ENCODE assay signal across 6 cellular contexts in genomic region chr16:30924797-30925645, GRCh38. TPM values are rescaled to one million over a fixed set of nuclear protein-coding genes. Genes with fewer than 3 reads are reported as not detected.
A peak's percentile ranks its signal among the peaks of the same experiment; 100 is the strongest.
DNase-seq lines count a peak whose midpoint lies in the region; ATAC-seq, FAIRE-seq and TF ChIP-seq lines count a peak whose summit lies in the region.

No MANE protein-coding gene starts in this region.

- H3K9me3 Mint-ChIP-seq in IgD-negative memory B cell = peaks cover 0 to 1% (median 0%) of the 10 kb centered on the region in 3 donors

- intact Hi-C loops in psoas muscle (cut with DNase I) = no loop called here

- TF ChIP-seq CTCF in bronchial epithelial cell (IDR thresholded peaks at IDR 0.05; ENCODE audit: insufficient read depth, low read length, severe bottlenecking) (no peak), psoas muscle (IDR thresholded peaks at IDR 0.05) (no peak)

- H3K9me3 ChIP-seq in psoas muscle = no peaks in the 10 kb centered on the region

- H3K4me3 ChIP-seq in bronchial epithelial cell (ENCODE audit: low read depth, low read length) (peak overlapping the region; percentile 55), psoas muscle (peak overlapping the region; percentile 81)

- H3K36me3 Mint-ChIP-seq in IgD-negative memory B cell = no peaks in the 10 kb centered on the region

- no peak overlapping the region for H3K27ac ChIP-seq in psoas muscle

- H3K27me3 ChIP-seq in bronchial epithelial cell (ENCODE audit: control insufficient read depth, insufficient read depth, low read length) = no peaks in the 10 kb centered on the region
- H3K27me3 ChIP-seq in psoas muscle (ENCODE audit: insufficient read depth in 3 of 3, low read length in 2 of 3) = no peaks in the 10 kb centered on the region

- peaks cover 0 to 10% (median 7%) of the 10 kb centered on the region in 3 donors for H3K4me1 Mint-ChIP-seq in IgD-negative memory B cell

- FAIRE-seq in bronchial epithelial cell (lab: Jason Lieb, UNC) = no peak

- WGBS in psoas muscle, 3 donors = 67 to 73% (median 68%) methylated on average over 12 of the region's 12 CpGs

- H3K4me1 ChIP-seq in psoas muscle = peaks cover 7% of the 10 kb centered on the region

- H3K36me3 ChIP-seq in bronchial epithelial cell (ENCODE audit: control insufficient read depth, insufficient read depth, low read length) (peaks cover 10% of the 10 kb centered on the region), psoas muscle (ENCODE audit: insufficient read depth in 1 of 2, low read depth in 1 of 2) (peaks cover 1 to 4% of the 10 kb centered on the region in 2 donors)

- no peak overlapping the region for H3K27ac Mint-ChIP-seq in IgD-negative memory B cell

- no peak for DNase-seq in bronchial epithelial cell (ENCODE audit: low read depth)
- no peak for DNase-seq in psoas muscle
- DNase-seq in mucosa of gallbladder (ENCODE audit: low spot score) = no peak
- DNase-seq in NCI-H446 (lab: John Stamatoyannopoulos, UW) = no peak
- DNase-seq in effector CD4-positive, alpha-beta T cell = no peak

- no peak for ATAC-seq in psoas muscle

- peak overlapping the region; percentile 64 to 85 (median 72) for H3K4me3 Mint-ChIP-seq in IgD-negative memory B cell

- no peaks in the 10 kb centered on the region for H3K27me3 Mint-ChIP-seq in IgD-negative memory B cell

RNA-seq across cellular contexts. Expression of gene FBXL19, which starts 1.6 kb away (rescaled TPM):
- polyA plus RNA-seq in IgD-negative memory B cell (0.26 TPM), psoas muscle (1 to 10 TPM; 2.8 to 5.4 (median 2.8) TPM)
- total RNA-seq in bronchial epithelial cell (7.9 and 10.0 TPM in 2 replicates), psoas muscle (1 to 10 TPM; 3.4 to 4.2 (median 4.1) TPM), mucosa of gallbladder (27.7 TPM)

RNA-seq across cellular contexts. Expression of gene ORAI3, which starts 23.8 kb away (rescaled TPM):
- polyA plus RNA-seq in IgD-negative memory B cell (68.8 TPM), psoas muscle (1 to 10 TPM; 3.5 to 6.0 (median 4.0) TPM)
- total RNA-seq in bronchial epithelial cell (16.6 and 17.5 TPM in 2 replicates), psoas muscle (1 to 10 TPM; 3.6 to 5.8 (median 5.5) TPM), mucosa of gallbladder (34.4 TPM)

RNA-seq across cellular contexts. Expression of gene CTF1, which starts 28.6 kb away (rescaled TPM):
- not detected for polyA plus RNA-seq in IgD-negative memory B cell
- total RNA-seq in bronchial epithelial cell = 0.26 and 0.38 TPM in 2 replicates
- total RNA-seq in psoas muscle = 10 to 100 TPM in 1 of 4 donors, 1 to 10 TPM in 3; 8.5 to 16.6 (median 9.4) TPM
- polyA plus RNA-seq in psoas muscle = 1 to 10 TPM; 4.9 to 5.5 (median 5.2) TPM
- 11.0 TPM for total RNA-seq in mucosa of gallbladder

RNA-seq across cellular contexts. Expression of gene BCL7C, which starts 31.1 kb away (rescaled TPM):
- polyA plus RNA-seq in IgD-negative memory B cell (45.0 TPM), psoas muscle (10 to 100 TPM; 18.9 to 40.9 (median 30.2) TPM)
- total RNA-seq in bronchial epithelial cell (24.7 and 50.1 TPM in 2 replicates), psoas muscle (10 to 100 TPM; 13.9 to 18.1 (median 15.1) TPM), mucosa of gallbladder (37.8 TPM)

RNA-seq across cellular contexts. Expression of gene SETD1A, which starts 32.5 kb away (rescaled TPM):
- polyA plus RNA-seq in IgD-negative memory B cell = 3.0 TPM
- total RNA-seq in bronchial epithelial cell = 1.3 TPM in 2 replicates
- total RNA-seq in psoas muscle = 10 to 100 TPM; 13.3 to 19.0 (median 16.2) TPM
- 10 to 100 TPM in 1 of 3 donors, 1 to 10 TPM in 2; 7.9 to 15.9 (median 9.4) TPM for polyA plus RNA-seq in psoas muscle
- total RNA-seq in mucosa of gallbladder = 17.6 TPM
